ENCODE assay signal across 33 cellular contexts in the genomic region with DNA sequence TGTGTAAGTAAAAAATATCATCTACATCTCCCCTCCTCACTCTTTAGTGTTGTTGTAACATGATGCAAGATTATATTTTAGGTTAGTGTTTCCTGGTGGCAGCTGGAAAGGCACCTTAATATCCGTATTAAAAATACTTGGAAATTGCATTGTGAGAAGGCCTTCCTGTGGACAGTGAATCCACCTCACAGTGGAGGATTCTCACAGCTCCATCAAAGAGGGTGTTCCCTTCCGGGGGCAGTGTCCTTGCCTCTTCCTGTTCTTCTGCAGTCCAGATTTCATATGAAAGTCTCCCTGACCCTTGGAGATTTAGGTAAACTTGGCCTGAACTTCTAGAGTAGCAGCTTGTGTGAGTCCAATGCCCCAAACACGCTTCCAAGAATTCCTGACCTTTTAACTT. TPM values are rescaled to one million over a fixed set of nuclear protein-coding genes. Genes with fewer than 3 reads are reported as not detected.
DNase-seq lines count a peak whose midpoint lies in the region; ATAC-seq and TF ChIP-seq lines count a peak whose summit lies in the region.
"Had no signal": no experiment of that assay in that cellular context is flagged by ENCODE, and none has a peak within 500 bp of the region (broad histone marks: within the 10 kb centered on the region; RNA-seq: fewer than 3 reads in every experiment).

No MANE protein-coding gene starts in this region.

- H4K20me1 ChIP-seq in Loucy (ENCODE audit: insufficient read depth, low read length, poor library complexity, severe bottlenecking) (no peaks in the 10 kb centered on the region), OCI-LY7 (ENCODE audit: insufficient read depth, low read length) (no peaks in the 10 kb centered on the region)
- H4K20me1 ChIP-seq: BLaER1; BLaER1 treated with 17β-estradiol and CSF1 and Interleukin-3, amounts not matched to agents 10 nM and 100 nM had no signal

- H3K27me3 ChIP-seq in left ventricle myocardium inferior (ENCODE audit: low read depth) (no peaks in the 10 kb centered on the region), Loucy (ENCODE audit: insufficient read depth, low read length, poor library complexity, severe bottlenecking) (no peaks in the 10 kb centered on the region)
- H3K27me3 ChIP-seq: BE2C; BLaER1; BLaER1 treated with 17β-estradiol and CSF1 and Interleukin-3, amounts not matched to agents 10 nM and 100 nM had no signal

- H3K9me3 ChIP-seq in left ventricle myocardium inferior (replicated peaks), result no peaks in the 10 kb centered on the region
- H3K9me3 ChIP-seq in Loucy (ENCODE audit: insufficient read depth, low read depth, low read length), result no peaks in the 10 kb centered on the region
- H3K9me3 ChIP-seq in OCI-LY7 (ENCODE audit: low read length), result no peaks in the 10 kb centered on the region
- H3K9me3 ChIP-seq: A549; BE2C; BLaER1; BLaER1 treated with 17β-estradiol and CSF1 and Interleukin-3, amounts not matched to agents 10 nM and 100 nM; Caco-2 had no signal

- no peak for DNase-seq in left ventricle myocardium inferior
- no peak for DNase-seq in Right ventricle myocardium inferior (ENCODE audit: missing footprints)
- no peak for DNase-seq in left ventricle myocardium superior
- no peak for DNase-seq in cardiac septum (ENCODE audit: low spot score)
- DNase-seq in OCI-LY7 (ENCODE audit: low spot score), result no peak
- DNase-seq in stimulated activated CD4-positive, alpha-beta T cell treated with anti-CD3 and anti-CD28 coated beads, Interleukin-2, amount 100 ng/mL, for 48 hours, result no peak
- DNase-seq in NCI-H345 treated with DMSO at 0.1 percent for 48 hours (lab: John Stamatoyannopoulos, UW; ENCODE audit: unreplicated experiment), result no peak
- DNase-seq: 8988T; ACHN; AML-193; BE2C; C1 segment of cervical spinal cord; Caco-2; Calu3; CD4-positive, alpha-beta memory T cell; CD4-positive, alpha-beta T cell; CD4-positive, CD25-positive, alpha-beta regulatory T cell; CD8-positive, alpha-beta memory T cell; CD8-positive, alpha-beta T cell; COR-L47; DMS 273 treated with DMSO at 0.1 percent for 48 hours; DMS153; DMS53; DMS79; DMS79 treated with DMSO at 0.1 percent for 48 hours; DND-41; EL had no signal

- H3K27ac ChIP-seq in left ventricle myocardium inferior (replicated peaks) (peak overlapping the region; percentile 61), OCI-LY7 (ENCODE audit: low read depth, low read length, poor library complexity, severe bottlenecking) (no peak overlapping the region)
- H3K27ac ChIP-seq: 22Rv1; A549; BLaER1; BLaER1 treated with 17β-estradiol and CSF1 and Interleukin-3, amounts not matched to agents 10 nM and 100 nM; C4-2B had no signal

- 0 out of 2 replicates have a peak overlapping the region, but pooled peaks have one; percentile 69 for H2AFZ ChIP-seq in Loucy (ENCODE audit: low read length)
- peak overlapping the region; percentile 20; the same call in 1 of the 2 replicates for H2AFZ ChIP-seq in OCI-LY7 (ENCODE audit: low read length)

- H3K4me3 ChIP-seq in left ventricle myocardium inferior (no peak overlapping the region), Loucy (ENCODE audit: low read length, poor library complexity, severe bottlenecking) (no peak overlapping the region), OCI-LY7 (ENCODE audit: low read depth, low read length, poor library complexity, severe bottlenecking) (no peak overlapping the region)
- H3K4me3 ChIP-seq: A549; BLaER1; BLaER1 treated with 17β-estradiol and CSF1 and Interleukin-3, amounts not matched to agents 10 nM and 100 nM had no signal

- no peaks in the 10 kb centered on the region for H3F3A ChIP-seq in Loucy (ENCODE audit: low read depth)

- BruUV-seq in OCI-LY7 (replicated peaks; lab: Mats Ljungman, UMichigan), result no TSS peak

- no peak overlapping the region for H3K9ac ChIP-seq in Loucy (ENCODE audit: low read depth, low read length, poor library complexity, severe bottlenecking)
- H3K9ac ChIP-seq: BLaER1; BLaER1 treated with 17β-estradiol and CSF1 and Interleukin-3, amounts not matched to agents 10 nM and 100 nM had no signal

- CTCF ChIA-PET in OCI-LY7 (lab: Charles Lee; ENCODE audit: unreplicated experiment), result no interaction called here

- H3K4me1 ChIP-seq in left ventricle myocardium inferior (peaks cover 9% of the 10 kb centered on the region), Loucy (ENCODE audit: insufficient read depth, low read length, poor library complexity, severe bottlenecking) (no peaks in the 10 kb centered on the region), OCI-LY7 (ENCODE audit: insufficient read depth, low read length, poor library complexity, severe bottlenecking) (no peaks in the 10 kb centered on the region)
- H3K4me1 ChIP-seq: A549; BE2C; BLaER1; BLaER1 treated with 17β-estradiol and CSF1 and Interleukin-3, amounts not matched to agents 10 nM and 100 nM; Caco-2 had no signal

- POLR2A ChIA-PET in OCI-LY7 (lab: Charles Lee), result interaction anchor here (1.0 kb wide), 1 partner anchor 36 kb away, joined by 3 read pairs; no protein-coding TSS in a partner anchor

- no peaks in the 10 kb centered on the region for H3K36me3 ChIP-seq in left ventricle myocardium inferior
- H3K36me3 ChIP-seq in Loucy (ENCODE audit: insufficient read depth, low read length), result no peaks in the 10 kb centered on the region
- no peaks in the 10 kb centered on the region for H3K36me3 ChIP-seq in OCI-LY7 (ENCODE audit: insufficient read depth, low read length)
- H3K36me3 ChIP-seq: BE2C; BLaER1; BLaER1 treated with 17β-estradiol and CSF1 and Interleukin-3, amounts not matched to agents 10 nM and 100 nM had no signal

- H3K79me2 ChIP-seq in Loucy (ENCODE audit: insufficient read depth, low read length), result no peaks in the 10 kb centered on the region
- H3K79me2 ChIP-seq in OCI-LY7 (ENCODE audit: insufficient read depth, low read depth, low read length), result no peaks in the 10 kb centered on the region

- H3K4me2 ChIP-seq in Loucy (ENCODE audit: low read depth, low read length, poor library complexity, severe bottlenecking) (no peak overlapping the region), OCI-LY7 (ENCODE audit: low read length) (no peak overlapping the region)
- H3K4me2 ChIP-seq: A549; BLaER1; BLaER1 treated with 17β-estradiol and CSF1 and Interleukin-3, amounts not matched to agents 10 nM and 100 nM had no signal

- intact Hi-C loops in left ventricle myocardium inferior (cut with micrococcal nuclease) (no loop called here), Right ventricle myocardium inferior (cut with DNase I) (no loop called here), left ventricle myocardium superior (cut with micrococcal nuclease) (no loop called here), cardiac septum (cut with DNase I) (no loop called here), OCI-LY7 (cut with micrococcal nuclease; ENCODE audit: unreplicated experiment) (no loop called here)

- ATAC-seq in Right ventricle myocardium inferior (no peak), left ventricle myocardium superior (peak; percentile 41)
- ATAC-seq: A549; CD8-positive, alpha-beta T cell had no signal

- no peaks in the 10 kb centered on the region for H3K9me2 ChIP-seq in Loucy (replicated peaks; ENCODE audit: low read depth, low read length)
- H3K9me2 ChIP-seq in OCI-LY7 (ENCODE audit: insufficient read depth, low read length), result no peaks in the 10 kb centered on the region

- TF ChIP-seq CTCF in left ventricle myocardium inferior (IDR thresholded peaks at IDR 0.05; ENCODE audit: borderline replicate concordance) (no peak), Loucy (conservative IDR thresholded peaks at IDR 0.05; ENCODE audit: low read length) (no peak), OCI-LY7 (conservative IDR thresholded peaks at IDR 0.05; ENCODE audit: low read length) (no peak)

RNA-seq across cellular contexts. Expression of a gene that starts 29.9 kb away (rescaled TPM):
- total RNA-seq in left ventricle myocardium inferior (87.1 TPM), Right ventricle myocardium inferior (77.4 TPM), left ventricle myocardium superior (90.7 TPM), cardiac septum (90.8 TPM), OCI-LY7 (2022) (99.3 and 106 TPM in 2 replicates)
- total RNA-seq in OCI-LY7 (2014; rRNA removed; shearing (Covaris generic)), result 42.6 and 43.5 TPM in 2 replicates
